ENCODE assay signal across 12 cellular contexts in genomic region chr12:89873745-89874144, GRCh38.
A peak's percentile ranks its signal among the peaks of the same experiment; 100 is the strongest.
DNase-seq lines count a peak whose midpoint lies in the region; ATAC-seq and TF ChIP-seq lines count a peak whose summit lies in the region.
"Had no signal": no experiment of that assay in that cellular context is flagged by ENCODE, and none has a peak within 500 bp of the region (broad histone marks: within the 10 kb centered on the region; RNA-seq: fewer than 3 reads in every experiment).

No MANE protein-coding gene starts in this region.

- H3K27ac ChIP-seq in OCI-LY3 (ENCODE audit: low read length) = peak overlapping the region; percentile 74
- H3K27ac ChIP-seq: stomach had no signal

- peak; percentile 65 for ATAC-seq in GM19351 (IDR thresholded peaks at IDR 0.05; ENCODE audit: unreplicated experiment)
- ATAC-seq: PC-3 had no signal

- intact Hi-C loops in head of caudate nucleus (cut with DNase I) = no loop called here

- CTCF ChIA-PET in HEK293T (lab: Yijun Ruan, JAX) = no interaction called here

- no peaks in the 10 kb centered on the region for H3K27me3 ChIP-seq in OCI-LY3 (ENCODE audit: low read depth, low read length)
- H3K27me3 ChIP-seq: stomach had no signal

- peak; percentile 42 for TF ChIP-seq CTCF in OCI-LY3 (IDR thresholded peaks at IDR 0.05; ENCODE audit: low read depth, low read length)

- DNase-seq in CD1c-positive myeloid dendritic cell (ENCODE audit: extremely low spot score) = peak; percentile 44
- DNase-seq in head of caudate nucleus = peak; percentile 16 to 83 (median 51)
- no peak for DNase-seq in HEK293T (ENCODE audit: extremely low spot score)
- no peak for DNase-seq in inferior parietal cortex (ENCODE audit: extremely low spot score)
- no peak for DNase-seq in NCI-H187 treated with DMSO at 0.1 percent for 48 hours (lab: John Stamatoyannopoulos, UW)
- DNase-seq in central memory CD4-positive, alpha-beta T cell = no peak
- DNase-seq: AML-193, NCI-H1105 treated with DMSO at 0.1 percent for 48 hours, PC-3, stomach had no signal

- no peaks in the 10 kb centered on the region for H3K79me2 ChIP-seq in OCI-LY3 (ENCODE audit: low read length)

- H3K9me3 ChIP-seq in OCI-LY3 (ENCODE audit: insufficient read depth, low read length) = peaks cover 10% of the 10 kb centered on the region; the same call in 1 of the 2 replicates

- H3K4me2 ChIP-seq in OCI-LY3 (ENCODE audit: low read length) = peak overlapping the region; percentile 67

- H3K9ac ChIP-seq in OCI-LY3 (ENCODE audit: low read length) = peak overlapping the region; percentile 43

- H4K20me1 ChIP-seq in OCI-LY3 (ENCODE audit: insufficient read depth, low read length) = no peaks in the 10 kb centered on the region

- POLR2A ChIA-PET in HEK293T (lab: Yijun Ruan, JAX) = no interaction called here

- H3K36me3 ChIP-seq in OCI-LY3 (replicated peaks; ENCODE audit: low read depth, low read length) = peaks cover 14% of the 10 kb centered on the region
- H3K36me3 ChIP-seq: stomach had no signal

- H3K4me1 ChIP-seq in OCI-LY3 (ENCODE audit: low read length) = peaks cover 55% of the 10 kb centered on the region

- no peak overlapping the region; the same call in 1 of the 2 replicates for H2AFZ ChIP-seq in OCI-LY3 (ENCODE audit: low read depth, low read length)

- H3K4me3 ChIP-seq in OCI-LY3 (ENCODE audit: low read length) = peak overlapping the region; percentile 48
- H3K4me3 ChIP-seq: stomach had no signal

TF ChIP-seq in HEK293T, 16 proteins besides CTCF, POLR2A, EP300 and RAD21:
- no peak for TF ChIP-seq FOXM1 (IDR thresholded peaks at IDR 0.05; ENCODE audit: borderline replicate concordance)
- no peak for TF ChIP-seq BHLHE40 (IDR thresholded peaks at IDR 0.05; ENCODE audit: borderline replicate concordance)
- TF ChIP-seq SP1 (IDR thresholded peaks at IDR 0.05) = no peak
- TF ChIP-seq FOXK2 (IDR thresholded peaks at IDR 0.05) = no peak
- TF ChIP-seq TARDBP (IDR thresholded peaks at IDR 0.05) = no peak
TF ChIP-seq in HEK293T: peak in this region for 0.

Comparison
In these comparisons a context has a peak if more than half of its experiments do, and no peak if none do; other contexts are left out.
1. DNase-seq: peak in CD1c-positive myeloid dendritic cell (single experiment) and head of caudate nucleus (42 of 42); none in HEK293T (single experiment), inferior parietal cortex (single experiment), NCI-H187 treated with DMSO at 0.1 percent for 48 hours (single experiment) and central memory CD4-positive, alpha-beta T cell (single experiment).